Comparison of ENCODE assay signal across 27 cellular contexts in the genomic region with DNA sequence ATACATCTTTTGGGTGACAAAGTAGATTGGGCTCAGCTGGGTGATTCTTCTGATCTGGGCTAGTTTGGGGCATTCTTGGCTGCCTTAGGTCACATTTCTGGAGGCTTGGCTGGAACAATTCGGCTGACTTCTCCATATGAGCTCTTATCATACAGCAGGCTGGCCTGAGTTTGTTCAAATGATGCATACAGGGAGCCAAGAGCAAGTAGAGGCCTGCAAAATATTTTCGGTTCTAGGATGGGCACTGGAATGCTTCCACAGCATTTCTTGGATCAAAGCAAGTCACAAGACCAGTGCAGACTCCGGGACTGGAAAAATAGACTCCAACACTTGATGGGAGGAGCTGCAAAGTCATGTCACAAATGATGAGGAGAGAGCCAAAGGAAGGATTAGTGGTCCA.
"Had no signal": no experiment of that assay in that cellular context is flagged by ENCODE, and none has a peak within 500 bp of the region (broad histone marks: within the 10 kb centered on the region; RNA-seq: fewer than 3 reads in every experiment).

No MANE protein-coding gene starts in this region.

- H3K36me3 ChIP-seq: colonic mucosa, esophagus muscularis mucosa, gastrocnemius medialis, heart left ventricle, left lung, prostate gland, right atrium auricular region, thyroid gland, vagina had no signal

- H2AFZ ChIP-seq: hepatocyte had no signal

- H3K36me3 Mint-ChIP-seq: naive thymus-derived CD8-positive, alpha-beta T cell had no signal

- H3K27ac ChIP-seq: colonic mucosa, esophagus muscularis mucosa, gastrocnemius medialis, heart left ventricle, hepatocyte, left lung, prostate gland, right atrium auricular region, thyroid gland, vagina had no signal

- H3K4me3 Mint-ChIP-seq: dendritic cell treated with granulocyte-macrophage colony-stimulating factor and Interleukin-4, amounts not matched to agents 40 ng/mL and 50 ng/mL, for 4 days; endodermal cell; naive thymus-derived CD8-positive, alpha-beta T cell; nephron progenitor cell; stimulated activated naive CD8-positive, alpha-beta T cell treated with anti-CD3 and anti-CD28 coated beads, Interleukin-15, amount 100 ng/mL, for 72 hours had no signal

- H3K4me1 Mint-ChIP-seq: endodermal cell; naive thymus-derived CD8-positive, alpha-beta T cell; nephron progenitor cell; stimulated activated naive CD8-positive, alpha-beta T cell treated with anti-CD3 and anti-CD28 coated beads, Interleukin-15, amount 100 ng/mL, for 72 hours had no signal

- H3K27ac Mint-ChIP-seq: dendritic cell treated with granulocyte-macrophage colony-stimulating factor and Interleukin-4, amounts not matched to agents 40 ng/mL and 50 ng/mL, for 4 days; endodermal cell; naive thymus-derived CD8-positive, alpha-beta T cell; nephron progenitor cell; stimulated activated naive CD8-positive, alpha-beta T cell treated with anti-CD3 and anti-CD28 coated beads, Interleukin-15, amount 100 ng/mL, for 72 hours had no signal

- H3K9me3 ChIP-seq: colonic mucosa, gastrocnemius medialis, prostate gland, thyroid gland, vagina had no signal

- H3K4me1 ChIP-seq: colonic mucosa, esophagus muscularis mucosa, gastrocnemius medialis, heart left ventricle, left lung, prostate gland, right atrium auricular region, thyroid gland, vagina had no signal

- H3K9me3 Mint-ChIP-seq: endodermal cell, nephron progenitor cell had no signal

- DNase-seq: colonic mucosa; effector CD8-positive, alpha-beta T cell; endodermal cell; gastrocnemius medialis; heart left ventricle; left cardiac atrium; left lung; mesendoderm; midbrain; naive thymus-derived CD8-positive, alpha-beta T cell; nephron progenitor cell; nucleus accumbens; stimulated activated CD4-positive, alpha-beta T cell treated with anti-CD3 and anti-CD28 coated beads, Interleukin-12 subunit alpha, Interleukin-12 subunit beta, amount 100 ng/mL, for 4 hours; stimulated activated CD4-positive, alpha-beta T cell treated with anti-CD3 and anti-CD28 coated beads, Interleukin-1b, Interleukin-23, amount 100 ng/mL, for 48 hours; stimulated activated CD4-positive, alpha-beta T cell treated with anti-CD3 and anti-CD28 coated beads, Interleukin-4, amount 100 ng/mL, for 1 hour; stimulated activated CD8-positive, alpha-beta memory T cell treated with anti-CD3 and anti-CD28 coated beads, Interleukin-4, amount 100 ng/mL, for 48 hours; stimulated activated naive CD4-positive, alpha-beta T cell; stimulated activated naive CD8-positive, alpha-beta T cell treated with anti-CD3 and anti-CD28 coated beads, Interleukin-15, amount 100 ng/mL, for 72 hours; thyroid gland; trophoblast cell had no signal

- H3K4me2 ChIP-seq: hepatocyte, smooth muscle cell had no signal

- H3K27me3 Mint-ChIP-seq: stimulated activated naive CD8-positive, alpha-beta T cell treated with anti-CD3 and anti-CD28 coated beads, Interleukin-15, amount 100 ng/mL, for 72 hours had no signal

- H3K79me2 ChIP-seq: hepatocyte had no signal

- H3K4me3 ChIP-seq: colonic mucosa, esophagus muscularis mucosa, gastrocnemius medialis, heart left ventricle, hepatocyte, left lung, prostate gland, right atrium auricular region, smooth muscle cell, thyroid gland, vagina had no signal

- H3K27me3 ChIP-seq: colonic mucosa, esophagus muscularis mucosa, gastrocnemius medialis, hepatocyte, left lung, right atrium auricular region, thyroid gland, vagina had no signal
